Comparison of ENCODE assay signal across 8 cellular contexts in the genomic region with DNA sequence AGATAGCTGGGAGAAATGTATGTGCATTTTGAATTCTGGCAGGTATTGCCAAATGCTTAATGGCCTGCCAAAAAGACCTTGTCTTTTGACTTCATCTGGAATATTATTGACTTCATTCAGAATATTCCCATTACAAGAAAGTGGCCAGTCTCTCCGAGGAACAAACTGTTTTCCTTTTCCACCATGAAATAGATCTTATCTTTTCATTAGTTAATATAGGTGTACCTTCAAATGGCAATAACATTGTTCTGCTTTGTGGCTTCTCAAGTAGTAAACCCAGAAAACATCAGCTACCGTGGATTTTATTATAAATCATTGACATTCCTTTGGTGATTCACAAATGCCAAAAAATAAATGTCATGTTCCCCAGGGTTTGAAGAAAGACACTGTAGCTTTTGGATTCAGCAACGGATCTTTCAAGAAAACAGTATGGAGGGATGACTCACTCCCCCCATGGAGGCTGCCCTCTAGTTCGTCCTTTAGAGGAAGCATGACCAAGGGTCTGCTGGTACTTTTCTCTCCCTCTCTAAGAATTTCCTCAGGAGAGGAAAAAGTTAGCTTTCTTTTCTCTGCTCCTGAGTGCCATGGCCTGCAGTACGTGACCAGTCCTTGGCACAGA. TPM values are rescaled to one million over a fixed set of nuclear protein-coding genes. Genes with fewer than 3 reads are reported as not detected.
A peak's percentile ranks its signal among the peaks of the same experiment; 100 is the strongest.
DNase-seq lines count a peak whose midpoint lies in the region; ATAC-seq and TF ChIP-seq lines count a peak whose summit lies in the region.

No MANE protein-coding gene starts in this region.

- no peaks in the 10 kb centered on the region for H3K36me3 Mint-ChIP-seq in activated naive CD4-positive, alpha-beta T cell treated with anti-CD3 and anti-CD28 coated beads for 36 hours (ENCODE audit: low read depth)
- H3K36me3 Mint-ChIP-seq in activated CD4-positive, alpha-beta memory T cell treated with anti-CD3 and anti-CD28 coated beads, Interleukin-2, amount 10 ng/mL, durations not matched to agents 7 days and 5 days (ENCODE audit: low read depth): no peaks in the 10 kb centered on the region

- peak overlapping the region; percentile 91 for H3K4me3 ChIP-seq in iPS-15b (ENCODE audit: low read depth, low read length)
- H3K4me3 ChIP-seq in thoracic aorta: peak overlapping the region; percentile 73
- H3K4me3 ChIP-seq in Peyer's patch: no peak overlapping the region

- no peak for DNase-seq in activated naive CD4-positive, alpha-beta T cell treated with anti-CD3 and anti-CD28 coated beads for 36 hours
- DNase-seq in activated naive CD4-positive, alpha-beta T cell treated with anti-CD3 and anti-CD28 coated beads, Interleukin-2, amount 50 U/mL, for 16 hours: no peak
- no peak for DNase-seq in activated CD4-positive, alpha-beta memory T cell treated with anti-CD3 and anti-CD28 coated beads, Interleukin-2, amount 10 ng/mL, durations not matched to agents 7 days and 5 days
- DNase-seq in thoracic aorta (ENCODE audit: low spot score) (no peak), Peyer's patch (no peak), GM10248 (ENCODE audit: extremely low spot score) (no peak)

- peaks cover 14% of the 10 kb centered on the region for H3K4me1 Mint-ChIP-seq in activated naive CD4-positive, alpha-beta T cell treated with anti-CD3 and anti-CD28 coated beads for 36 hours (ENCODE audit: low read depth)
- H3K4me1 Mint-ChIP-seq in activated CD4-positive, alpha-beta memory T cell treated with anti-CD3 and anti-CD28 coated beads, Interleukin-2, amount 10 ng/mL, durations not matched to agents 7 days and 5 days: peaks cover 14% of the 10 kb centered on the region

- no peak overlapping the region for H3K9ac ChIP-seq in iPS-15b (ENCODE audit: low read depth, low read length)

- H3K9me3 ChIP-seq in iPS-15b (ENCODE audit: control insufficient read depth, insufficient read depth, low read length): no peaks in the 10 kb centered on the region
- H3K9me3 ChIP-seq in thoracic aorta: no peaks in the 10 kb centered on the region
- H3K9me3 ChIP-seq in Peyer's patch: no peaks in the 10 kb centered on the region

- CTCF ChIA-PET in activated naive CD4-positive, alpha-beta T cell treated with anti-CD3 and anti-CD28 coated beads for 36 hours (lab: Charles Lee): interaction anchor here (0.7 to 1.4 kb wide), 6 partner anchors 15 to 221 kb away, joined by 3 to 6 read pairs (median 3); no protein-coding TSS in a partner anchor
- CTCF ChIA-PET in activated CD4-positive, alpha-beta memory T cell treated with anti-CD3 and anti-CD28 coated beads, Interleukin-2, amount 10 ng/mL, durations not matched to agents 7 days and 5 days (lab: Charles Lee): interaction anchor here (1.3 to 2.0 kb wide), 5 partner anchors 13 to 143 kb away, joined by 3 to 7 read pairs (median 4); no protein-coding TSS in a partner anchor
- CTCF ChIA-PET in GM10248 (lab: Yijun Ruan, JAX): interaction anchor here (1.2 to 3.5 kb wide), 9 partner anchors 8 to 143 kb away, joined by 3 to 15 read pairs (median 5); no protein-coding TSS in a partner anchor

- no peak for TF ChIP-seq POLR2A in Peyer's patch (IDR thresholded peaks at IDR 0.05)

- ATAC-seq in thoracic aorta (ENCODE audit: insufficient number of reproducible peaks, low FRiP score, low read depth) (no peak), HG03175 (IDR thresholded peaks at IDR 0.05; ENCODE audit: unreplicated experiment) (no peak)

- TF ChIP-seq CTCF in thoracic aorta (IDR thresholded peaks at IDR 0.05): no peak
- no peak for TF ChIP-seq CTCF in Peyer's patch (IDR thresholded peaks at IDR 0.05)
- no peak for TF ChIP-seq CTCF in GM10248 (IDR thresholded peaks at IDR 0.05; ENCODE audit: control extremely low read depth, extremely low read depth, low read depth, missing control alignments)

- POLR2A ChIA-PET in activated CD4-positive, alpha-beta memory T cell treated with anti-CD3 and anti-CD28 coated beads, Interleukin-2, amount 10 ng/mL, durations not matched to agents 7 days and 5 days (lab: Charles Lee): no interaction called here
- POLR2A ChIA-PET in GM10248 (lab: Yijun Ruan, JAX): no interaction called here

- no peak overlapping the region for H3K27ac ChIP-seq in thoracic aorta
- no peak overlapping the region for H3K27ac ChIP-seq in Peyer's patch

- H3K27me3 Mint-ChIP-seq in activated naive CD4-positive, alpha-beta T cell treated with anti-CD3 and anti-CD28 coated beads for 36 hours (ENCODE audit: low read depth): peaks cover 44% of the 10 kb centered on the region
- peaks cover 61% of the 10 kb centered on the region for H3K27me3 Mint-ChIP-seq in activated CD4-positive, alpha-beta memory T cell treated with anti-CD3 and anti-CD28 coated beads, Interleukin-2, amount 10 ng/mL, durations not matched to agents 7 days and 5 days

- intact Hi-C loops in activated naive CD4-positive, alpha-beta T cell treated with anti-CD3 and anti-CD28 coated beads for 36 hours (cut with micrococcal nuclease): no loop called here

- H3K4me3 Mint-ChIP-seq in activated naive CD4-positive, alpha-beta T cell treated with anti-CD3 and anti-CD28 coated beads for 36 hours: peak overlapping the region; percentile 73
- peak overlapping the region; percentile 59 for H3K4me3 Mint-ChIP-seq in activated CD4-positive, alpha-beta memory T cell treated with anti-CD3 and anti-CD28 coated beads, Interleukin-2, amount 10 ng/mL, durations not matched to agents 7 days and 5 days

- no peaks in the 10 kb centered on the region for H3K36me3 ChIP-seq in iPS-15b (ENCODE audit: control insufficient read depth, insufficient read depth, low read length)
- H3K36me3 ChIP-seq in thoracic aorta: no peaks in the 10 kb centered on the region
- no peaks in the 10 kb centered on the region for H3K36me3 ChIP-seq in Peyer's patch

- H3K27ac Mint-ChIP-seq in activated naive CD4-positive, alpha-beta T cell treated with anti-CD3 and anti-CD28 coated beads for 36 hours: no peak overlapping the region
- no peak overlapping the region for H3K27ac Mint-ChIP-seq in activated CD4-positive, alpha-beta memory T cell treated with anti-CD3 and anti-CD28 coated beads, Interleukin-2, amount 10 ng/mL, durations not matched to agents 7 days and 5 days

- H3K4me1 ChIP-seq in iPS-15b (ENCODE audit: control insufficient read depth, insufficient read depth, low read length) (peaks cover 4% of the 10 kb centered on the region), thoracic aorta (ENCODE audit: control insufficient read depth in 1 of 2, low read depth in 2 of 2) (peaks cover 12 to 19% of the 10 kb centered on the region in 2 donors), Peyer's patch (peaks cover 0 to 15% (median 13%) of the 10 kb centered on the region in 4 donors)

- H3K9me3 Mint-ChIP-seq in activated naive CD4-positive, alpha-beta T cell treated with anti-CD3 and anti-CD28 coated beads for 36 hours: no peaks in the 10 kb centered on the region
- H3K9me3 Mint-ChIP-seq in activated CD4-positive, alpha-beta memory T cell treated with anti-CD3 and anti-CD28 coated beads, Interleukin-2, amount 10 ng/mL, durations not matched to agents 7 days and 5 days: no peaks in the 10 kb centered on the region

- H3K27me3 ChIP-seq in iPS-15b (ENCODE audit: control insufficient read depth, insufficient read depth, low read length): peaks cover 38% of the 10 kb centered on the region
- peaks cover 7% of the 10 kb centered on the region for H3K27me3 ChIP-seq in thoracic aorta (replicated peaks; ENCODE audit: insufficient read depth)
- peaks cover 0 to 23% of the 10 kb centered on the region in 2 donors for H3K27me3 ChIP-seq in Peyer's patch

RNA-seq across cellular contexts. Expression of a gene that starts 1.1 kb away (rescaled TPM):
- total RNA-seq in activated naive CD4-positive, alpha-beta T cell treated with anti-CD3 and anti-CD28 coated beads for 36 hours: not detected
- total RNA-seq in activated CD4-positive, alpha-beta memory T cell treated with anti-CD3 and anti-CD28 coated beads, Interleukin-2, amount 10 ng/mL, durations not matched to agents 7 days and 5 days: not detected
- total RNA-seq in thoracic aorta (not detected), Peyer's patch (not detected)

Comparison
In these comparisons a context has a peak if more than half of its experiments do, and no peak if none do; other contexts are left out.
1. H3K4me3 ChIP-seq: peak in iPS-15b (single experiment) and thoracic aorta (single experiment); none in Peyer's patch (0 of 4).